10 cellular contexts compared by ENCODE assay signal in the genomic region with DNA sequence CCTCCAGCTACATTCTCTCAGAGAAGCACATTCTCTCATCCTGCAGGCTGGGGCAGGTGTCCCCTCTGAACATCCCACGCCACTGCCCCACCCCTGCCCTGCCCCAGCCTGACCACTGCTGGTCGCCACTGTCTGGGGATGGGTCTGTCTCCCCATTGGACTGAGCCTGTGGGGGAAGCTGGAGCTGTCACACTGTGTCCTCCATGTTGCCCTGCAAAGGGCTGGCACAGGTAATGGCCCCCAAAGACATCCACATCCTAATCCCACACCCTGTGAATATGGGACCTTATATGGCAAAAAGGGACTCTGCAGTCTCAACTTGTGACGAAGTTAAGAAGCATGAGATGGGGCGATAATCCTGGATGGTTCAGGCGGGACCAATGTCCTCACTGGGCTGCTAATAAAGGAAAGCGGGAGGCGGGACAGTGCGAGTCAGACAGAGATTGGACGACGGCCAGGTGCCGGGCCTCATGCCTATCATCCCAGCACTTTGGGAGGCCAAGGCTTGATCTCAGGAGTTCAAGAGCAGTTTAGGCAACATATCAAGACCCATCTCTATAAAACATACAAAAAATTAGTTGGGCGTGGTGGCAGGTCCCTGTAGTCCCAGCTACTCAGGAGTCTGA. TPM values are rescaled to one million over a fixed set of nuclear protein-coding genes. Genes with fewer than 3 reads are reported as not detected.
DNase-seq lines count a peak whose midpoint lies in the region; ATAC-seq lines count a peak whose summit lies in the region.
"Had no signal": no experiment of that assay in that cellular context is flagged by ENCODE, and none has a peak within 500 bp of the region (broad histone marks: within the 10 kb centered on the region; RNA-seq: fewer than 3 reads in every experiment).

No MANE protein-coding gene starts in this region.

- H3K27ac ChIP-seq in cingulate gyrus (ENCODE audit: low read depth, low read length) = peak overlapping the region; percentile 54
- H3K27ac ChIP-seq in aorta (ENCODE audit: low read depth in 1 of 2, low read length in 2 of 2) = peak overlapping the region in 1 of 2 donors; percentile 46

- ATAC-seq in aorta (ENCODE audit: low FRiP score) (peak; percentile 73), GM18907 (IDR thresholded peaks at IDR 0.05; ENCODE audit: unreplicated experiment) (no peak)

- peak; percentile 26 for DNase-seq in SIG-M5 treated with dmso at 0.1 percent for 504 hours (lab: John Stamatoyannopoulos, UW; ENCODE audit: unreplicated experiment)
- no peak for DNase-seq in SIG-M5 (lab: John Stamatoyannopoulos, UW)
- DNase-seq in kidney tubule cell (ENCODE audit: low spot score) = peak; percentile 67
- peak; percentile 82 to 92 for DNase-seq in aorta
- DNase-seq in midbrain (lab: John Stamatoyannopoulos, UW) = no peak
- DNase-seq in OCI-M1 (lab: John Stamatoyannopoulos, UW) = no peak
- DNase-seq: activated naive CD4-positive, alpha-beta T cell treated with anti-CD3 and anti-CD28 coated beads, Interleukin-2, amount 50 U/mL, for 16 hours; NCI-H524 treated with DMSO at 0.1 percent for 48 hours had no signal

- no peaks in the 10 kb centered on the region for H3K27me3 ChIP-seq in aorta (ENCODE audit: control insufficient read depth in 1 of 2, insufficient read depth in 2 of 2, low read length in 1 of 2)

- H3K4me3 ChIP-seq in aorta (ENCODE audit: low read length in 2 of 2) = no peak overlapping the region

- no peaks in the 10 kb centered on the region for H3K4me1 ChIP-seq in aorta (ENCODE audit: control insufficient read depth in 1 of 2, insufficient read depth in 2 of 2, low read length in 2 of 2)

- H3K9me3 ChIP-seq in aorta (ENCODE audit: control insufficient read depth, low read length) = no peaks in the 10 kb centered on the region

- intact Hi-C loops in aorta (cut with DNase I) = loop anchor here in 1 of 2 donors (10.0 kb wide), 1 partner anchor 237 kb away; the partner anchor contains the start of gene CALM3

- H3K36me3 ChIP-seq in aorta (ENCODE audit: control insufficient read depth in 1 of 2, insufficient read depth in 2 of 2, low read length in 1 of 2) = peaks cover 0 to 5% of the 10 kb centered on the region in 2 donors

- 46 to 50% methylated on average over 12 of the region's 12 CpGs for WGBS in aorta, 2 donors

RNA-seq across cellular contexts. Expression of gene AP2S1, which starts 9.1 kb away (rescaled TPM):
- total RNA-seq in aorta = 100 to 1,000 TPM in 1 of 2 donors, 10 to 100 TPM in 1; 98.3 to 119 TPM
- 100 to 1,000 TPM in 1 of 2 donors, 10 to 100 TPM in 1; 90.0 to 121 TPM for polyA plus RNA-seq in aorta

RNA-seq across cellular contexts. Expression of gene ARHGAP35, which starts 19.2 kb away (rescaled TPM):
- total RNA-seq in aorta = 10 to 100 TPM; 60.6 to 64.4 TPM
- polyA plus RNA-seq in aorta = 10 to 100 TPM; 11.0 to 15.7 TPM

RNA-seq across cellular contexts. Expression of gene SLC1A5, which starts 53.2 kb away (rescaled TPM):
- total RNA-seq in aorta = 10 to 100 TPM; 42.8 to 56.3 TPM
- polyA plus RNA-seq in aorta = 10 to 100 TPM; 15.4 to 44.4 TPM

Comparison
In these comparisons a context has a peak if more than half of its experiments do, and no peak if none do; other contexts are left out.
1. DNase-seq: peak in SIG-M5 treated with dmso at 0.1 percent for 504 hours (single experiment), kidney tubule cell (single experiment) and aorta (2 of 2); none in SIG-M5 (single experiment), midbrain (single experiment) and OCI-M1 (single experiment).